24 cellular contexts compared by ENCODE assay signal in genomic region chr1:22210636-22211035, GRCh38.
A peak's percentile ranks its signal among the peaks of the same experiment; 100 is the strongest.
DNase-seq lines count a peak whose midpoint lies in the region; ATAC-seq and TF ChIP-seq lines count a peak whose summit lies in the region.
"Had no signal": no experiment of that assay in that cellular context is flagged by ENCODE, and none has a peak within 500 bp of the region (broad histone marks: within the 10 kb centered on the region; RNA-seq: fewer than 3 reads in every experiment).

No MANE protein-coding gene starts in this region.

- intact Hi-C loops in natural killer cell (cut with micrococcal nuclease) (no loop called here), mucosa of descending colon (cut with DNase I, micrococcal nuclease) (no loop called here), sigmoid colon (cut with DNase I) (no loop called here)

- no peaks in the 10 kb centered on the region for H3K9me3 Mint-ChIP-seq in natural killer cell treated with Interleukin-12 subunit alpha and Interleukin-12 subunit beta and Interleukin-15 and Interleukin-18, amount 100 ng/mL, for 72 hours
- no peaks in the 10 kb centered on the region for H3K9me3 Mint-ChIP-seq in natural killer cell

- H3K36me3 Mint-ChIP-seq in natural killer cell treated with Interleukin-12 subunit alpha and Interleukin-12 subunit beta and Interleukin-15 and Interleukin-18, amount 100 ng/mL, for 72 hours = no peaks in the 10 kb centered on the region
- H3K36me3 Mint-ChIP-seq in natural killer cell (no peaks in the 10 kb centered on the region), T-helper 17 cell (ENCODE audit: low read depth) (peaks cover 12% of the 10 kb centered on the region)
- H3K36me3 Mint-ChIP-seq: CD4-positive, CD25-positive, alpha-beta regulatory T cell had no signal

- TF ChIP-seq CTCF in natural killer cell (IDR thresholded peaks at IDR 0.05) = no peak
- TF ChIP-seq CTCF in mucosa of descending colon (IDR thresholded peaks at IDR 0.05) = no peak
- no peak for TF ChIP-seq CTCF in sigmoid colon (IDR thresholded peaks at IDR 0.05)

- TF ChIP-seq POLR2A in sigmoid colon (IDR thresholded peaks at IDR 0.05) = no peak

- H3K27ac ChIP-seq in sigmoid colon = no peak overlapping the region
- H3K27ac ChIP-seq: BLaER1, PC-9, SJSA1 had no signal

- TF ChIP-seq EP300 in sigmoid colon (IDR thresholded peaks at IDR 0.05) = no peak

- no peaks in the 10 kb centered on the region for H3K36me3 ChIP-seq in mucosa of descending colon (ENCODE audit: low read depth)
- no peaks in the 10 kb centered on the region for H3K36me3 ChIP-seq in sigmoid colon
- H3K36me3 ChIP-seq: BLaER1, SJSA1 had no signal

- H3K4me3 Mint-ChIP-seq in natural killer cell treated with Interleukin-12 subunit alpha and Interleukin-12 subunit beta and Interleukin-15 and Interleukin-18, amount 100 ng/mL, for 72 hours = no peak overlapping the region
- H3K4me3 Mint-ChIP-seq in natural killer cell (no peak overlapping the region), T-helper 17 cell (no peak overlapping the region)
- H3K4me3 Mint-ChIP-seq: CD4-positive, CD25-positive, alpha-beta regulatory T cell had no signal

- H3K27me3 Mint-ChIP-seq in natural killer cell treated with Interleukin-12 subunit alpha and Interleukin-12 subunit beta and Interleukin-15 and Interleukin-18, amount 100 ng/mL, for 72 hours = peaks cover 39 to 63% of the 10 kb centered on the region in 2 donors
- peaks cover 46 to 82% of the 10 kb centered on the region in 2 donors for H3K27me3 Mint-ChIP-seq in natural killer cell (ENCODE audit: low read depth in 2 of 2)
- peaks cover 81% of the 10 kb centered on the region for H3K27me3 Mint-ChIP-seq in T-helper 17 cell

- WGBS in sigmoid colon, 2 donors = 22 to 43% methylated on average over 7 of the region's 7 CpGs

- peak; percentile 23 for DNase-seq in natural killer cell treated with Interleukin-12 subunit alpha and Interleukin-12 subunit beta and Interleukin-15 and Interleukin-18, amount 100 ng/mL, for 72 hours (ENCODE audit: low spot score)
- DNase-seq in natural killer cell (no peak), T-helper 17 cell (no peak), mucosa of descending colon (no peak), sigmoid colon (peak; percentile 21)
- no peak for DNase-seq in activated CD8-positive, alpha-beta memory T cell treated with anti-CD3 and anti-CD28 coated beads, Interleukin-2, amount 50 U/mL, for 4 hours
- DNase-seq: CD4-positive, CD25-positive, alpha-beta regulatory T cell; GOT3; Karpas-422; NCI-H1092 treated with DMSO at 0.1 percent for 48 hours; NCI-H1436; NCI-H187; NCI-H2171 treated with DMSO at 0.1 percent for 48 hours; NCI-H345; NCI-H510A treated with DMSO at 0.1 percent for 48 hours; NCI-H748 treated with DMSO at 0.1 percent for 48 hours; NK-92 treated with Interleukin-12 subunit alpha and Interleukin-12 subunit beta, amount 100 ng/mL, for 24 hours; PC-9; Right ventricle myocardium superior had no signal

- H3K9me3 ChIP-seq in T-helper 17 cell (ENCODE audit: control insufficient read depth, low read length, poor library complexity, severe bottlenecking) (no peaks in the 10 kb centered on the region), mucosa of descending colon (no peaks in the 10 kb centered on the region), sigmoid colon (no peaks in the 10 kb centered on the region)
- H3K9me3 ChIP-seq: BLaER1, SJSA1 had no signal

- H3K4me1 ChIP-seq in mucosa of descending colon (ENCODE audit: low read depth) = no peaks in the 10 kb centered on the region
- peaks cover 0 to under 1% (median 0%) of the 10 kb centered on the region in 4 donors for H3K4me1 ChIP-seq in sigmoid colon
- H3K4me1 ChIP-seq: SJSA1 had no signal

- peaks cover 13 to 70% (median 53%) of the 10 kb centered on the region in 3 donors for H3K27me3 ChIP-seq in sigmoid colon

- no peak for ATAC-seq in natural killer cell treated with Interleukin-12 subunit alpha and Interleukin-12 subunit beta and Interleukin-15 and Interleukin-18, amount 100 ng/mL, for 72 hours
- no peak for ATAC-seq in natural killer cell
- ATAC-seq in T-helper 17 cell = no peak
- peak; percentile 28 for ATAC-seq in mucosa of descending colon
- ATAC-seq in GM19023 (IDR thresholded peaks at IDR 0.05; ENCODE audit: unreplicated experiment) = no peak
- no peak for ATAC-seq in HG03108 (IDR thresholded peaks at IDR 0.05; ENCODE audit: unreplicated experiment)
- ATAC-seq: HepG2 had no signal

- H3K4me3 ChIP-seq in mucosa of descending colon (no peak overlapping the region), sigmoid colon (no peak overlapping the region)
- H3K4me3 ChIP-seq: BLaER1, PC-9, SJSA1 had no signal

- H3K27ac Mint-ChIP-seq in natural killer cell treated with Interleukin-12 subunit alpha and Interleukin-12 subunit beta and Interleukin-15 and Interleukin-18, amount 100 ng/mL, for 72 hours = no peak overlapping the region
- peak overlapping the region in 1 of 2 donors; percentile 21 for H3K27ac Mint-ChIP-seq in natural killer cell
- H3K27ac Mint-ChIP-seq in T-helper 17 cell = peak overlapping the region; percentile 51
- H3K27ac Mint-ChIP-seq: CD4-positive, CD25-positive, alpha-beta regulatory T cell had no signal

- H3K4me1 Mint-ChIP-seq in natural killer cell treated with Interleukin-12 subunit alpha and Interleukin-12 subunit beta and Interleukin-15 and Interleukin-18, amount 100 ng/mL, for 72 hours (ENCODE audit: low read depth in 2 of 2) = no peaks in the 10 kb centered on the region
- no peaks in the 10 kb centered on the region for H3K4me1 Mint-ChIP-seq in natural killer cell
- H3K4me1 Mint-ChIP-seq in T-helper 17 cell = peaks cover 5% of the 10 kb centered on the region

Comparison
In these comparisons a context has a peak if more than half of its experiments do, and no peak if none do; other contexts are left out.
1. DNase-seq: peak in natural killer cell treated with Interleukin-12 subunit alpha and Interleukin-12 subunit beta and Interleukin-15 and Interleukin-18, amount 100 ng/mL, for 72 hours (single experiment) and sigmoid colon (single experiment); none in natural killer cell (single experiment), T-helper 17 cell (0 of 3), mucosa of descending colon (0 of 3) and activated CD8-positive, alpha-beta memory T cell treated with anti-CD3 and anti-CD28 coated beads, Interleukin-2, amount 50 U/mL, for 4 hours (single experiment).